8 cellular contexts compared by ENCODE assay signal in the genomic region with DNA sequence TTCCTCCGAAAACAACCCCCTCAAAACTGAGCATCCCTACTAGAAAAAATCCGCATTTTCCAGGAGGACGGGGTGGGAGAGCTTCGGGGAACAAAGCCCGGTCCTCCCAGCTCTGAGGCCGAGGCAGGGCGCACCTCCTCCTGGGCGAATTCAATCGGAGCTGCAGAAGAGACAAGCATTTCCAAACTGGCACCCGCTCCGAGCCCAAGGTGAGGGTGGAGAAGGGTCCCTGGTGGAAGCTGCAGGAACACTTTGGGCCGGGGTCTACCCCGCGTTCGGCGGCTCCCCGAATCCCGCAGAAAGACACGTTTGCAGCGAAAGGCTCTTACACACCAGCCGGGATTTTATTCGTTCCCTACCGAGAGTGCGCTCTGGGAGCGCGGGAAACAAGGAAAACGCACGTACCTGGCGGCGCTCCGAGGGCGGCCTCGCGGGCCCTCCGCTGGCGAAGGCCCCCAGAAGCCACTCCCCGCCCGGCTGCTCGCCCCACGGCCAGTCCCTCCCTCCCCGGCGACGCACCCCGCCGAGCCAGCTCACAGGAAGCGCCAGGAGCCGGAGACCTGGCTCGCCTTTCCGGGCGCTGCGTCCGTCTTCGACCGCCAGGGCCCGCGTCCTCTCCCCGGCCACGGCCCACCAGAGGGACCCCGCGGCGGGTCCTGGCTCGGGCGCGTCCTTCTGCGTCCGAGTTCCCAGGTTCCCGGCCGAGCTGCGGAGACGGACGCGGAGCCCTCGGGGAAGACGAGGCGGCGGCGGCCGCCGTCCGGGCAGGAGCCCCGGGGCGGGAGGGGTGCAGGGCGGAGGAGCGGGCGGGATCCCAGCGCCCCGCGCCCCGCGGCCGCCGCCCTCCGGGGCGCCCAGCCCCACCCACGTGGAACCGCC. TPM values are rescaled to one million over a fixed set of nuclear protein-coding genes. Genes with fewer than 3 reads are reported as not detected.
DNase-seq lines count a peak whose midpoint lies in the region; ATAC-seq and TF ChIP-seq lines count a peak whose summit lies in the region.

No MANE protein-coding gene starts in this region.

- H3K27me3 Mint-ChIP-seq in activated CD8-positive, alpha-beta memory T cell treated with anti-CD3 and anti-CD28 coated beads, Interleukin-2, amount 10 ng/mL, durations not matched to agents 7 days and 5 days = peaks cover 63% of the 10 kb centered on the region

- peak; percentile 47 for TF ChIP-seq POLR2A in GM18951 (IDR thresholded peaks at IDR 0.05; ENCODE audit: extremely low read depth, insufficient read depth, insufficient read length)
- peak in 1 of 4 donors; percentile 84 for TF ChIP-seq POLR2A in stomach (IDR thresholded peaks at IDR 0.05)

- ATAC-seq in HG03108 (IDR thresholded peaks at IDR 0.05; ENCODE audit: unreplicated experiment) = peak; percentile 32
- ATAC-seq in activated CD8-positive, alpha-beta memory T cell treated with anti-CD3 and anti-CD28 coated beads, Interleukin-2, amount 10 ng/mL, durations not matched to agents 7 days and 5 days = peak; percentile 57

- H3K4me2 ChIP-seq in BLaER1 = peak overlapping the region; percentile 96

- H3K27ac Mint-ChIP-seq in activated CD8-positive, alpha-beta memory T cell treated with anti-CD3 and anti-CD28 coated beads, Interleukin-2, amount 10 ng/mL, durations not matched to agents 7 days and 5 days = no peak overlapping the region

- H3K27ac ChIP-seq in BLaER1 (peak overlapping the region; percentile 99), stomach (peak overlapping the region; percentile 96 to 98 (median 98))

- CTCF ChIA-PET in activated CD8-positive, alpha-beta memory T cell treated with anti-CD3 and anti-CD28 coated beads, Interleukin-2, amount 10 ng/mL, durations not matched to agents 7 days and 5 days (lab: Charles Lee) = no interaction called here

- no peaks in the 10 kb centered on the region for H3K9me3 ChIP-seq in BLaER1
- H3K9me3 ChIP-seq in stomach = no peaks in the 10 kb centered on the region

- peaks cover 55% of the 10 kb centered on the region for H3K27me3 ChIP-seq in BLaER1
- H3K27me3 ChIP-seq in stomach = peaks cover 0 to 50% (median 21%) of the 10 kb centered on the region in 3 donors

- TF ChIP-seq CTCF in epithelial cell of proximal tubule (conservative IDR thresholded peaks at IDR 0.05; ENCODE audit: low read depth, low read length) = no peak
- TF ChIP-seq CTCF in stomach (IDR thresholded peaks at IDR 0.05) = peak in 3 of 7 experiments; percentile 16 to 37 (median 32)

- H3K36me3 ChIP-seq in BLaER1 (peaks cover 25% of the 10 kb centered on the region), stomach (no peaks in the 10 kb centered on the region)

- intact Hi-C loops in stomach (cut with DNase I; ENCODE audit: low total_unique reads) = no loop called here

- peaks cover 46% of the 10 kb centered on the region for H4K20me1 ChIP-seq in BLaER1

- peak overlapping the region; percentile 100 for H3K9ac ChIP-seq in BLaER1

- DNase-seq in NCI-H510A (lab: John Stamatoyannopoulos, UW) (peak; percentile 87), epithelial cell of proximal tubule (ENCODE audit: low read depth) (no peak), mucosa of gallbladder (ENCODE audit: low spot score) (peak; percentile 85), stomach (peak; percentile 92)
- DNase-seq in activated CD8-positive, alpha-beta memory T cell treated with anti-CD3 and anti-CD28 coated beads, Interleukin-2, amount 10 ng/mL, durations not matched to agents 7 days and 5 days = peak; percentile 73

- peaks cover 61% of the 10 kb centered on the region for H3K4me1 ChIP-seq in BLaER1
- H3K4me1 ChIP-seq in stomach = peaks cover 23 to 75% (median 54%) of the 10 kb centered on the region in 4 donors

- 0 to 1% (median 1%) methylated on average over 50 to 91 of the region's 96 CpGs for WGBS in stomach, 5 donors

- peaks cover 5% of the 10 kb centered on the region for H3K4me1 Mint-ChIP-seq in activated CD8-positive, alpha-beta memory T cell treated with anti-CD3 and anti-CD28 coated beads, Interleukin-2, amount 10 ng/mL, durations not matched to agents 7 days and 5 days

- H3K9me3 Mint-ChIP-seq in activated CD8-positive, alpha-beta memory T cell treated with anti-CD3 and anti-CD28 coated beads, Interleukin-2, amount 10 ng/mL, durations not matched to agents 7 days and 5 days (ENCODE audit: low read depth) = no peaks in the 10 kb centered on the region

- peak overlapping the region; percentile 52 for H3K4me3 Mint-ChIP-seq in activated CD8-positive, alpha-beta memory T cell treated with anti-CD3 and anti-CD28 coated beads, Interleukin-2, amount 10 ng/mL, durations not matched to agents 7 days and 5 days

- no peak for TF ChIP-seq EP300 in stomach (IDR thresholded peaks at IDR 0.05)

- peaks cover 2% of the 10 kb centered on the region for H3K36me3 Mint-ChIP-seq in activated CD8-positive, alpha-beta memory T cell treated with anti-CD3 and anti-CD28 coated beads, Interleukin-2, amount 10 ng/mL, durations not matched to agents 7 days and 5 days

- H3K4me3 ChIP-seq in BLaER1 (peak overlapping the region; percentile 96), epithelial cell of proximal tubule (ENCODE audit: low read depth, low read length) (peak overlapping the region; percentile 97), stomach (peak overlapping the region; percentile 68 to 91 (median 75))

- in situ Hi-C loops in GM18951 (cut with MboI; ENCODE audit: low sequenced_read_pairs, unreplicated experiment) = no loop called here

RNA-seq across cellular contexts. Expression of a gene that starts 49.8 kb away (rescaled TPM):
- under 1 TPM; 0.23 to 0.64 TPM for total RNA-seq in activated CD8-positive, alpha-beta memory T cell treated with anti-CD3 and anti-CD28 coated beads, Interleukin-2, amount 10 ng/mL, durations not matched to agents 7 days and 5 days
- total RNA-seq in epithelial cell of proximal tubule = 4.8 and 6.2 TPM in 2 replicates
- 77.4 TPM for total RNA-seq in mucosa of gallbladder
- 10 to 100 TPM in 4 of 5 donors, 1 to 10 TPM in 1; 8.6 to 56.2 (median 15.2) TPM for total RNA-seq in stomach
- polyA plus RNA-seq in stomach = 1 to 10 TPM; 4.9 to 6.6 (median 5.1) TPM

RNA-seq across cellular contexts. Expression of a gene that starts 50.3 kb away (rescaled TPM):
- total RNA-seq in activated CD8-positive, alpha-beta memory T cell treated with anti-CD3 and anti-CD28 coated beads, Interleukin-2, amount 10 ng/mL, durations not matched to agents 7 days and 5 days = 10 to 100 TPM; 81.7 to 88.7 TPM
- 67.1 and 71.6 TPM in 2 replicates for total RNA-seq in epithelial cell of proximal tubule
- 135 TPM for total RNA-seq in mucosa of gallbladder
- total RNA-seq in stomach = 100 to 1,000 TPM in 2 of 5 donors, 10 to 100 TPM in 3; 27.4 to 140 (median 82.6) TPM
- polyA plus RNA-seq in stomach = 10 to 100 TPM; 18.6 to 78.1 (median 56.4) TPM
